In the genomic region with DNA sequence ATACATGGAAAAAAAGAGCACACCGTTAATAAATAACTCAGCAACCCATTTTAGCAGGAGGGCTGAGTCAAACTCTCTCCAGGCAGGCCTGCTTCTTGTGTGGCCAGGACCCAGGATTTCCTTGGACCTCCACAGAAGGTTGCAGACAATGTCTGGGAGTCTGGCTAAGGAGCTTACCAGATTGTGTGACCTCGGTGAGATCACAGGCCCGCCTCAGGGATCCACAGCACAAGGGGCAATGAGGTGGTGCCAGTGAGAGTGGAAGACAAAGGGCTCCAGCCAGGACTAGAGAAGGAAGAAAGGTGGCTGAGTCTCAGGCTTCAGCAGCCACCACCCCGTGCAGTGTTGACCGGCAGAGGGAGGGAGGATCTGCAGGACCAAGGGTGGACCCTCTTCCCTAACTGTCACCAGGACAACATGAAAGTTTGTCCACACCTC, we compare ENCODE assay signal across 24 cellular contexts. TPM values are rescaled to one million over a fixed set of nuclear protein-coding genes. Genes with fewer than 3 reads are reported as not detected.
DNase-seq lines count a peak whose midpoint lies in the region; ATAC-seq, FAIRE-seq and TF ChIP-seq lines count a peak whose summit lies in the region.
"Had no signal": no experiment of that assay in that cellular context is flagged by ENCODE, and none has a peak within 500 bp of the region (broad histone marks: within the 10 kb centered on the region; RNA-seq: fewer than 3 reads in every experiment).

No MANE protein-coding gene starts in this region.

- intact Hi-C loops in Calu3 (cut with micrococcal nuclease; ENCODE audit: unreplicated experiment), result no loop called here
- intact Hi-C loops in pancreas (cut with DNase I), result no loop called here
- intact Hi-C loops in esophagus squamous epithelium (cut with DNase I), result no loop called here

- H3K27me3 ChIP-seq in RWPE2 (ENCODE audit: insufficient read depth, poor library complexity, severe bottlenecking) (no peaks in the 10 kb centered on the region), hepatocyte (no peaks in the 10 kb centered on the region), pancreas (no peaks in the 10 kb centered on the region), esophagus squamous epithelium (no peaks in the 10 kb centered on the region)
- H3K27me3 ChIP-seq: gastrocnemius medialis had no signal

- no peak for FAIRE-seq in pancreas (lab: Jason Lieb, UNC)
- FAIRE-seq: GM18507 had no signal

- CTCF ChIA-PET in Calu3 (lab: Charles Lee), result no interaction called here

- H3K4me3 ChIP-seq in RWPE2 (ENCODE audit: severe bottlenecking), result no peak overlapping the region
- no peak overlapping the region for H3K4me3 ChIP-seq in hepatocyte
- H3K4me3 ChIP-seq in pancreas, result no peak overlapping the region
- no peak overlapping the region for H3K4me3 ChIP-seq in esophagus squamous epithelium
- H3K4me3 ChIP-seq: gastrocnemius medialis, lung had no signal

- H3K4me1 Mint-ChIP-seq in Calu3 (ENCODE audit: low read depth, unreplicated experiment), result peaks cover 13% of the 10 kb centered on the region
- H3K4me1 Mint-ChIP-seq: stimulated activated naive CD8-positive, alpha-beta T cell treated with anti-CD3 and anti-CD28 coated beads, Interleukin-15, amount 100 ng/mL, for 72 hours had no signal

- no peaks in the 10 kb centered on the region for H3K27me3 Mint-ChIP-seq in Calu3 (ENCODE audit: unreplicated experiment)
- H3K27me3 Mint-ChIP-seq: activated CD8-positive, alpha-beta T cell treated with anti-CD3 and anti-CD28 coated beads for 36 hours; activated naive CD8-positive, alpha-beta T cell; CD4-positive, alpha-beta T cell; stimulated activated naive CD8-positive, alpha-beta T cell treated with anti-CD3 and anti-CD28 coated beads, Interleukin-15, amount 100 ng/mL, for 72 hours had no signal

- no peak overlapping the region for H3K27ac ChIP-seq in RWPE2 (ENCODE audit: poor library complexity, severe bottlenecking)
- H3K27ac ChIP-seq in hepatocyte, result peak overlapping the region; percentile 58
- peak overlapping the region in 3 of 4 donors; percentile 22 to 77 (median 73) for H3K27ac ChIP-seq in pancreas
- H3K27ac ChIP-seq in esophagus squamous epithelium, result no peak overlapping the region
- H3K27ac ChIP-seq: gastrocnemius medialis had no signal

- no TSS peak for BruUV-seq in Calu3 (replicated peaks; lab: Mats Ljungman, UMichigan)

- H3K9me2 ChIP-seq in hepatocyte (replicated peaks; ENCODE audit: insufficient read depth), result no peaks in the 10 kb centered on the region

- peaks cover 27% of the 10 kb centered on the region for H3K36me3 ChIP-seq in RWPE2 (ENCODE audit: low read depth)
- H3K36me3 ChIP-seq in hepatocyte (replicated peaks; ENCODE audit: insufficient read depth, low read depth), result peaks cover 6% of the 10 kb centered on the region
- peaks cover 0 to 6% (median 0%) of the 10 kb centered on the region in 3 donors for H3K36me3 ChIP-seq in pancreas
- H3K36me3 ChIP-seq in esophagus squamous epithelium, result peaks cover 0 to 8% (median 6%) of the 10 kb centered on the region in 3 donors

- H3K4me3 Mint-ChIP-seq in Calu3 (ENCODE audit: low read depth, unreplicated experiment), result no peak overlapping the region
- H3K4me3 Mint-ChIP-seq: activated CD8-positive, alpha-beta T cell treated with anti-CD3 and anti-CD28 coated beads for 36 hours; activated naive CD8-positive, alpha-beta T cell; CD4-positive, alpha-beta T cell; stimulated activated naive CD8-positive, alpha-beta T cell treated with anti-CD3 and anti-CD28 coated beads, Interleukin-15, amount 100 ng/mL, for 72 hours; T-helper 1 cell treated with Interleukin-12 subunit alpha and Interleukin-12 subunit beta and Interleukin-4 antibody, amounts not matched to agents 30 μg/mL and 1 μg/mL, for 36 hours had no signal

- H3K9me3 ChIP-seq in RWPE2 (ENCODE audit: severe bottlenecking), result no peaks in the 10 kb centered on the region
- H3K9me3 ChIP-seq in hepatocyte (ENCODE audit: low read depth), result no peaks in the 10 kb centered on the region
- H3K9me3 ChIP-seq in pancreas, result no peaks in the 10 kb centered on the region
- H3K9me3 ChIP-seq in esophagus squamous epithelium, result no peaks in the 10 kb centered on the region
- H3K9me3 ChIP-seq: gastrocnemius medialis had no signal

- H3K36me3 Mint-ChIP-seq in Calu3 (ENCODE audit: insufficient read depth, unreplicated experiment), result peaks cover 4% of the 10 kb centered on the region

- 0 out of 3 replicates have a peak, but pooled peaks have one; percentile 23 for ATAC-seq in RWPE2 (ENCODE audit: low read depth)
- ATAC-seq in pancreas, result peak in 3 of 4 donors; percentile 47 to 77 (median 57)
- ATAC-seq in HG03571 (IDR thresholded peaks at IDR 0.05; ENCODE audit: unreplicated experiment), result no peak
- ATAC-seq: activated CD8-positive, alpha-beta T cell treated with anti-CD3 and anti-CD28 coated beads for 36 hours; gastrocnemius medialis; Right ventricle myocardium inferior; sciatic nerve; stimulated activated naive CD8-positive, alpha-beta T cell treated with anti-CD3 and anti-CD28 coated beads, Interleukin-15, amount 100 ng/mL, for 72 hours had no signal

- H3K9me3 Mint-ChIP-seq in Calu3 (ENCODE audit: low read depth, unreplicated experiment), result peaks cover 4% of the 10 kb centered on the region

- H2AFZ ChIP-seq in hepatocyte, result no peak overlapping the region

- no peak for TF ChIP-seq POLR2A in esophagus squamous epithelium (IDR thresholded peaks at IDR 0.05)

- H3K27ac Mint-ChIP-seq in Calu3 (ENCODE audit: unreplicated experiment), result peak overlapping the region; percentile 20
- H3K27ac Mint-ChIP-seq: activated CD8-positive, alpha-beta T cell treated with anti-CD3 and anti-CD28 coated beads for 36 hours; activated naive CD8-positive, alpha-beta T cell; CD4-positive, alpha-beta T cell; T-helper 1 cell treated with Interleukin-12 subunit alpha and Interleukin-12 subunit beta and Interleukin-4 antibody, amounts not matched to agents 30 μg/mL and 1 μg/mL, for 36 hours had no signal

- WGBS in hepatocyte (ENCODE audit: low lambda C conversion rate, missing lambda C conversion rate), result 42% methylated on average over 5 of the region's 5 CpGs
- WGBS in pancreas, 2 donors, result 61 to 75% methylated on average over 5 of the region's 5 CpGs
- WGBS in esophagus squamous epithelium, 2 donors, result 71 to 75% methylated on average over 3 to 4 of the region's 5 CpGs

- no peaks in the 10 kb centered on the region for H4K20me1 ChIP-seq in hepatocyte (ENCODE audit: insufficient read depth, poor library complexity, severe bottlenecking)

- H3K4me1 ChIP-seq in RWPE2 (ENCODE audit: insufficient read depth, poor library complexity, severe bottlenecking) (no peaks in the 10 kb centered on the region), hepatocyte (ENCODE audit: insufficient read depth) (peaks cover 15% of the 10 kb centered on the region), pancreas (peaks cover 0 to 4% (median 0%) of the 10 kb centered on the region in 3 donors), esophagus squamous epithelium (no peaks in the 10 kb centered on the region)
- H3K4me1 ChIP-seq: gastrocnemius medialis had no signal

- H3K79me2 ChIP-seq in hepatocyte, result no peaks in the 10 kb centered on the region

- TF ChIP-seq CTCF in Calu3 (IDR thresholded peaks at IDR 0.05; ENCODE audit: unreplicated experiment) (no peak), RWPE2 (IDR thresholded peaks at IDR 0.05; ENCODE audit: poor library complexity, severe bottlenecking) (no peak), hepatocyte (IDR thresholded peaks at IDR 0.05; ENCODE audit: poor library complexity) (no peak), pancreas (IDR thresholded peaks at IDR 0.05) (no peak), esophagus squamous epithelium (IDR thresholded peaks at IDR 0.05) (no peak)

- DNase-seq in Calu3, result no peak
- DNase-seq in RWPE2 (ENCODE audit: low spot score), result no peak
- DNase-seq in hepatocyte (ENCODE audit: low spot score), result no peak
- DNase-seq in pancreas, result no peak
- no peak for DNase-seq in esophagus squamous epithelium (lab: John Stamatoyannopoulos, UW)
- DNase-seq in GOT3 (lab: John Stamatoyannopoulos, UW), result no peak
- DNase-seq in stimulated activated CD4-positive, alpha-beta T cell treated with anti-CD3 and anti-CD28 coated beads, Interleukin-2, amount 100 ng/mL, for 48 hours, result no peak
- DNase-seq: activated CD8-positive, alpha-beta T cell treated with anti-CD3 and anti-CD28 coated beads for 36 hours; CD4-positive, alpha-beta T cell; cortex of kidney; DND-41; gastrocnemius medialis; H7; KBM-7; NCI-H2081; NCI-H510A; stimulated activated naive CD8-positive, alpha-beta T cell treated with anti-CD3 and anti-CD28 coated beads, Interleukin-15, amount 100 ng/mL, for 72 hours had no signal

- H3K4me2 ChIP-seq in hepatocyte, result no peak overlapping the region

RNA-seq across cellular contexts. Expression of gene SEC22A, which starts 32.2 kb away (rescaled TPM):
- 15.6 and 18.6 TPM in 2 replicates for total RNA-seq in Calu3 (2022)
- total RNA-seq in hepatocyte, result 21.9 and 28.8 TPM in 2 replicates
- 13.9 and 16.0 TPM in 2 replicates for polyA plus RNA-seq in hepatocyte
- total RNA-seq in pancreas, result 10 to 100 TPM in 1 of 6 donors, 1 to 10 TPM in 5; 5.2 to 11.3 (median 7.2) TPM
- polyA plus RNA-seq in pancreas, result 10 to 100 TPM in 1 of 2 donors, 1 to 10 TPM in 1; 3.3 to 12.5 TPM
- 10 to 100 TPM; 20.6 to 36.4 (median 28.0) TPM for total RNA-seq in esophagus squamous epithelium

Comparison
In these comparisons a context has a peak if more than half of its experiments do, and no peak if none do; other contexts are left out.
1. H3K27ac ChIP-seq: peak in hepatocyte (single experiment) and pancreas (3 of 4); none in RWPE2 (single experiment) and esophagus squamous epithelium (0 of 4).